11 cellular contexts compared by ENCODE assay signal in the genomic region with DNA sequence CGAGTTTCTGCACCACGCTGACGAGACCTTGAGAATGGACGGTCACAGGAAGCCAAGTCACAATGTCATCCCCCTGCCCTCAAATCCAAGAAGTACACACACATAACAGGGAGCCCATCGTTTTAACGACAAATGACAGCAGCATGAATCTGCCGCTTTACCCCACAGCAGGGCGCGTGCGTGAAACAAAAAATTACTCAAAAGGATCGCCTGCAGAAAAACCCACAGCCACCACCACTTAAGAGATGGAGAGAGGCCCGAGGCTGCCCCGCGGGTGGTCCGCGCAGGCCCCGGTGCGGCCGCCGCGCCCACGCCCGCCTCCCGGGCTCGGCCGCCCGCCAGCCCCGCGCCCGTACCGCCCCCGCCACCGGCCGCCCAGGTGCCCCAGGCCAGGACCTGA. TPM values are rescaled to one million over a fixed set of nuclear protein-coding genes. Genes with fewer than 3 reads are reported as not detected.
DNase-seq lines count a peak whose midpoint lies in the region; ATAC-seq, FAIRE-seq and TF ChIP-seq lines count a peak whose summit lies in the region.
"Not testable (repeated sequence)": the region's sequence is repeated elsewhere in the genome, so short reads cannot be mapped to it uniquely, and the experiment has no call there.
"Had no signal": no experiment of that assay in that cellular context is flagged by ENCODE, and none has a peak within 500 bp of the region (broad histone marks: within the 10 kb centered on the region; RNA-seq: fewer than 3 reads in every experiment).

No MANE protein-coding gene starts in this region.

- FAIRE-seq in K562 (lab: Jason Lieb, UNC) = not testable (repeated sequence)

- 0% methylated on average over 7 of the region's 34 CpGs for WGBS in K562 (ENCODE audit: insufficient coverage, low coverage, missing lambda C conversion rate)
- WGBS in spleen, 5 donors = 0 to 3% (median 0%) methylated on average over 3 to 11 of the region's 34 CpGs

- H3K9me3 Mint-ChIP-seq in activated CD8-positive, alpha-beta T cell treated with anti-CD3 and anti-CD28 coated beads, Interleukin-2, amount 10 ng/mL, durations not matched to agents 7 days and 5 days (ENCODE audit: insufficient read depth) = not testable (repeated sequence)

- TF ChIP-seq RAD21 in K562 (CRISPR knock-in tag; conservative IDR thresholded peaks at IDR 0.05 in 1 of 2, IDR thresholded peaks at IDR 0.05 in 1 of 2) = not testable (repeated sequence)

- not testable (repeated sequence) for H3F3A ChIP-seq in PC-3 (ENCODE audit: low read length, unreplicated experiment)

- H3K4me2 ChIP-seq in PC-3 (ENCODE audit: low read length) = 0 out of 2 replicates have a peak overlapping the region, but pooled peaks have one; percentile 68
- not testable (repeated sequence) for H3K4me2 ChIP-seq in K562 (ENCODE audit: insufficient read depth, low read length)

- TF ChIP-seq POLR2A in K562 (conservative IDR thresholded peaks at IDR 0.05); spleen (IDR thresholded peaks at IDR 0.05): not testable (repeated sequence)

- peak overlapping the region; percentile 29 for H3K4me3 ChIP-seq in GM12875 (ENCODE audit: low read depth, low read length)
- H3K4me3 ChIP-seq in PC-3 (ENCODE audit: low read length) = peak overlapping the region; percentile 54; the same call in 1 of the 2 replicates
- H3K4me3 ChIP-seq in K562 = peak overlapping the region; percentile 37
- peak overlapping the region; percentile 56 for H3K4me3 ChIP-seq in fibroblast of the aortic adventitia (ENCODE audit: low read depth, low read length)
- H3K4me3 ChIP-seq in mononuclear cell (ENCODE audit: low read length) = peak overlapping the region; percentile 8
- H3K4me3 ChIP-seq in spleen = peak overlapping the region in 5 of 8 donors; percentile 5 to 63 (median 31)

- in situ Hi-C loops in K562 (cut with MboI) = not testable (repeated sequence)

- not testable (repeated sequence) for TF ChIP-seq CTCF in 22Rv1 (IDR thresholded peaks at IDR 0.05); GM12875 (IDR thresholded peaks at IDR 0.05; ENCODE audit: borderline replicate concordance, insufficient read depth, low read depth, low read length); PC-3 (conservative IDR thresholded peaks at IDR 0.05; ENCODE audit: low read depth, low read length); K562 (IDR thresholded peaks at IDR 0.05 in 2 of 3, conservative IDR thresholded peaks at IDR 0.05 in 1 of 3; ENCODE audit: insufficient read depth in 2 of 3, low read depth in 1 of 3, low read length in 3 of 3); fibroblast of the aortic adventitia (IDR thresholded peaks at IDR 0.05; ENCODE audit: insufficient read depth, low read length); spleen (IDR thresholded peaks at IDR 0.05 in 8 of 11, conservative IDR thresholded peaks at IDR 0.05 in 3 of 11)

- not testable (repeated sequence) for H4K20me1 ChIP-seq in PC-3 (ENCODE audit: low read length); K562 (replicated peaks; ENCODE audit: control insufficient read depth, insufficient read depth, low read length)

- H3K27ac Mint-ChIP-seq in activated CD8-positive, alpha-beta T cell treated with anti-CD3 and anti-CD28 coated beads, Interleukin-2, amount 10 ng/mL, durations not matched to agents 7 days and 5 days = peak overlapping the region; percentile 94

- not testable (repeated sequence) for H3K9me3 ChIP-seq in PC-3 (ENCODE audit: low read length); K562 (replicated peaks; ENCODE audit: control insufficient read depth, insufficient read depth, low read depth, low read length); mononuclear cell (ENCODE audit: low read depth, low read length); spleen

- not testable (repeated sequence) for H3K36me3 ChIP-seq in PC-3 (ENCODE audit: low read depth, low read length)
- H3K36me3 ChIP-seq in K562 (ENCODE audit: control insufficient read depth, insufficient read depth, low read length) (peaks cover 16% of the 10 kb centered on the region; the same call in 2 of the 3 replicates), spleen (peaks cover 0 to 17% (median 3%) of the 10 kb centered on the region in 6 donors)

- not testable (repeated sequence) for H3K27me3 Mint-ChIP-seq in activated CD8-positive, alpha-beta T cell treated with anti-CD3 and anti-CD28 coated beads, Interleukin-2, amount 10 ng/mL, durations not matched to agents 7 days and 5 days (ENCODE audit: low read depth)

- CTCF ChIA-PET in PC-3 (lab: Charles Lee); activated CD8-positive, alpha-beta T cell treated with anti-CD3 and anti-CD28 coated beads, Interleukin-2, amount 10 ng/mL, durations not matched to agents 7 days and 5 days (lab: Charles Lee); K562 (lab: Yijun Ruan, JAX; ENCODE audit: low intra/inter-chr PET ratio): not testable (repeated sequence)

- H3K9me2 ChIP-seq in PC-3 (replicated peaks; ENCODE audit: low read length) = not testable (repeated sequence)

- not testable (repeated sequence) for H3K9me1 ChIP-seq in K562 (ENCODE audit: control insufficient read depth, insufficient read depth, low read length)

- not testable (repeated sequence) for TF ChIP-seq EP300 in K562 (IDR thresholded peaks at IDR 0.05; ENCODE audit: low read length)

- ATAC-seq in PC-3; activated CD8-positive, alpha-beta T cell treated with anti-CD3 and anti-CD28 coated beads, Interleukin-2, amount 10 ng/mL, durations not matched to agents 7 days and 5 days; K562: not testable (repeated sequence)

- intact Hi-C loops in PC-3 (cut with micrococcal nuclease); K562 (cut with micrococcal nuclease); spleen (cut with DNase I; ENCODE audit: low total_unique reads): not testable (repeated sequence)

- not testable (repeated sequence) for BruUV-seq in PC-3 (replicated peaks; lab: Mats Ljungman, UMichigan); K562 (replicated peaks; lab: Mats Ljungman, UMichigan)

- POLR2A ChIA-PET in PC-3 (lab: Charles Lee; ENCODE audit: unreplicated experiment); activated CD8-positive, alpha-beta T cell treated with anti-CD3 and anti-CD28 coated beads, Interleukin-2, amount 10 ng/mL, durations not matched to agents 7 days and 5 days (lab: Charles Lee); K562 (lab: Yijun Ruan, JAX): not testable (repeated sequence)

- H2AFZ ChIP-seq in PC-3 (ENCODE audit: low read length); K562 (ENCODE audit: low read depth, low read length): not testable (repeated sequence)

- not testable (repeated sequence) for H3K27me3 ChIP-seq in PC-3 (ENCODE audit: low read length); K562 (ENCODE audit: control insufficient read depth in 2 of 2, insufficient read depth in 2 of 2, low read length in 2 of 2); mononuclear cell (ENCODE audit: insufficient read depth, low read length); spleen (replicated peaks in 1 of 7)

- H3K27ac ChIP-seq in 22Rv1 = peak overlapping the region; percentile 62
- H3K27ac ChIP-seq in PC-3 (ENCODE audit: low read length); K562 (ENCODE audit: extremely low read depth, low read depth, low read length): not testable (repeated sequence)
- H3K27ac ChIP-seq in spleen = peak overlapping the region in 3 of 8 donors; percentile 26 to 56 (median 41)

- not testable (repeated sequence) for H3K4me1 ChIP-seq in PC-3 (ENCODE audit: insufficient read depth, low read length); K562 (replicated peaks in 1 of 2; ENCODE audit: control insufficient read depth in 2 of 2, insufficient read depth in 2 of 2, low read length in 2 of 2); mononuclear cell (ENCODE audit: insufficient read depth, low read length); spleen

- not testable (repeated sequence) for DNase-seq in PC-3; K562 (ENCODE audit: extremely low read depth in 1 of 4, low spot score in 3 of 4); fibroblast of the aortic adventitia (ENCODE audit: low read depth); spleen
- peak; percentile 24 for DNase-seq in activated CD8-positive, alpha-beta T cell treated with anti-CD3 and anti-CD28 coated beads, Interleukin-2, amount 10 ng/mL, durations not matched to agents 7 days and 5 days

- H3K4me1 Mint-ChIP-seq in activated CD8-positive, alpha-beta T cell treated with anti-CD3 and anti-CD28 coated beads, Interleukin-2, amount 10 ng/mL, durations not matched to agents 7 days and 5 days (ENCODE audit: low read depth) = not testable (repeated sequence)

- H3K4me3 Mint-ChIP-seq in activated CD8-positive, alpha-beta T cell treated with anti-CD3 and anti-CD28 coated beads, Interleukin-2, amount 10 ng/mL, durations not matched to agents 7 days and 5 days = peak overlapping the region; percentile 99

- H3K9ac ChIP-seq in PC-3 (ENCODE audit: low read length) (peak overlapping the region; percentile 37; the same call in 1 of the 2 replicates), K562 (ENCODE audit: insufficient read depth in 1 of 2, low read depth in 2 of 2, low read length in 2 of 2) (peak overlapping the region in 1 of 2 experiments; percentile 30; a peak in 1 of 4 replicates)

- H3K79me2 ChIP-seq in PC-3 (ENCODE audit: low read length) (peaks cover 10% of the 10 kb centered on the region), K562 (ENCODE audit: control insufficient read depth, insufficient read depth, low read length) (peaks cover 23% of the 10 kb centered on the region)

- H3K36me3 Mint-ChIP-seq in activated CD8-positive, alpha-beta T cell treated with anti-CD3 and anti-CD28 coated beads, Interleukin-2, amount 10 ng/mL, durations not matched to agents 7 days and 5 days (ENCODE audit: low read depth) = not testable (repeated sequence)

RNA-seq across cellular contexts. Expression of gene HERC2, which starts 0.3 kb away (rescaled TPM):
- total RNA-seq in PC-3 (2014; rRNA removed) (45.9 and 69.3 TPM in 2 replicates), K562 (2014; rRNA removed) (41.0 and 54.1 TPM in 2 replicates), K562 (2014; rRNA removed; fragmentation: Illumina TruSeq; extraction: Trizol) (48.0 and 52.5 TPM in 2 replicates), K562 (2015; rRNA removed; fragmentation: Illumina TruSeq; extraction: Trizol) (37.5 and 42.6 TPM in 2 replicates), K562 (2021) (66.2 and 76.9 TPM in 2 replicates), fibroblast of the aortic adventitia (ENCODE audit: low replicate concordance) (41.4 and 49.1 TPM in 2 replicates), mononuclear cell (18.5 TPM), spleen (10 to 100 TPM; 48.8 to 79.8 (median 66.5) TPM)
- 10 to 100 TPM; 42.6 to 44.7 TPM for total RNA-seq in activated CD8-positive, alpha-beta T cell treated with anti-CD3 and anti-CD28 coated beads, Interleukin-2, amount 10 ng/mL, durations not matched to agents 7 days and 5 days
- 310 and 316 TPM in 2 replicates for total RNA-seq in K562 (2011; cell fraction: chromatin; rRNA removed; ENCODE audit: low replicate concordance)
- 158 and 162 TPM in 2 replicates for total RNA-seq in K562 (2011; cell fraction: nucleolus; rRNA removed)
- total RNA-seq in K562 (2011; cell fraction: nucleoplasm; rRNA removed) = 170 and 175 TPM in 2 replicates
- polyA plus RNA-seq in K562 (2011; rRNA removed) (30.5 and 33.0 TPM in 2 replicates), K562 (2014; fragmentation: Illumina TruSeq; extraction: Trizol) (60.7 and 84.0 TPM in 2 replicates), K562 (2014; fragmentation: Nextera tagmentation; extraction: Ambion mirVana) (10 to 100 TPM; 10.6 to 12.4 TPM), K562 (2014; rRNA removed) (51.0 and 54.2 TPM in 2 replicates), spleen (10 to 100 TPM; 16.1 to 26.0 (median 24.1) TPM)
- polyA plus RNA-seq in K562 (2011; cell fraction: cytosol; rRNA removed) = 42.4 and 62.9 TPM in 2 replicates
- polyA plus RNA-seq in K562 (2011; cell fraction: nucleus; rRNA removed) = 132 and 181 TPM in 2 replicates
- 53.5 and 56.7 TPM in 2 replicates for polyA plus RNA-seq in K562 (2012)
- 48.8 and 53.7 TPM in 2 replicates for polyA minus RNA-seq in K562 (2011; rRNA and poly(A)+ RNA removed)
- 53.5 and 57.5 TPM in 2 replicates for polyA minus RNA-seq in K562 (2011; cell fraction: cytosol; rRNA and poly(A)+ RNA removed)
- polyA minus RNA-seq in K562 (2011; cell fraction: nucleus; rRNA and poly(A)+ RNA removed) = 74.7 and 99.9 TPM in 2 replicates

RNA-seq across cellular contexts. Expression of gene GOLGA6L24, which starts 36.2 kb away (rescaled TPM):
- total RNA-seq in PC-3 (2014; rRNA removed) (not detected in 2 replicates), K562 (2014; rRNA removed) (not detected in 2 replicates), K562 (2014; rRNA removed; fragmentation: Illumina TruSeq; extraction: Trizol) (not detected in 2 replicates), K562 (2015; rRNA removed; fragmentation: Illumina TruSeq; extraction: Trizol) (not detected in 2 replicates), K562 (2021) (not detected in 2 replicates), fibroblast of the aortic adventitia (ENCODE audit: low replicate concordance) (0.08 TPM in 1 of 2 replicates, not detected in the other), mononuclear cell (not detected), spleen (not detected)
- not detected for total RNA-seq in activated CD8-positive, alpha-beta T cell treated with anti-CD3 and anti-CD28 coated beads, Interleukin-2, amount 10 ng/mL, durations not matched to agents 7 days and 5 days
- total RNA-seq in K562 (2011; cell fraction: chromatin; rRNA removed; ENCODE audit: low replicate concordance) = not detected in 2 replicates
- not detected in 2 replicates for total RNA-seq in K562 (2011; cell fraction: nucleolus; rRNA removed)
- total RNA-seq in K562 (2011; cell fraction: nucleoplasm; rRNA removed) = not detected in 2 replicates
- polyA plus RNA-seq in K562 (2011; rRNA removed) (not detected in 2 replicates), K562 (2014; fragmentation: Illumina TruSeq; extraction: Trizol) (0.06 TPM in 1 of 2 replicates, not detected in the other), K562 (2014; fragmentation: Nextera tagmentation; extraction: Ambion mirVana) (not detected), K562 (2014; rRNA removed) (not detected in 2 replicates), spleen (not detected)
- 0.01 TPM in 1 of 2 replicates, not detected in the other for polyA plus RNA-seq in K562 (2011; cell fraction: cytosol; rRNA removed)
- polyA plus RNA-seq in K562 (2011; cell fraction: nucleus; rRNA removed) = not detected in 2 replicates
- polyA plus RNA-seq in K562 (2012) = 0.06 TPM in 1 of 2 replicates, not detected in the other
- not detected in 2 replicates for polyA minus RNA-seq in K562 (2011; rRNA and poly(A)+ RNA removed)
- not detected in 2 replicates for polyA minus RNA-seq in K562 (2011; cell fraction: cytosol; rRNA and poly(A)+ RNA removed)
- polyA minus RNA-seq in K562 (2011; cell fraction: nucleus; rRNA and poly(A)+ RNA removed) = not detected in 2 replicates
- total RNA-seq: Daoy, H4, mucosa of gallbladder had no signal

RNA-seq across cellular contexts. Expression of gene GOLGA8F, which starts 56.8 kb away (rescaled TPM):
- not detected in 2 replicates for total RNA-seq in PC-3 (2014; rRNA removed)
- not detected for total RNA-seq in activated CD8-positive, alpha-beta T cell treated with anti-CD3 and anti-CD28 coated beads, Interleukin-2, amount 10 ng/mL, durations not matched to agents 7 days and 5 days
- total RNA-seq in K562 (2011; cell fraction: chromatin; rRNA removed; ENCODE audit: low replicate concordance) = not detected in 2 replicates
- 0.13 TPM in 1 of 2 replicates, not detected in the other for total RNA-seq in K562 (2011; cell fraction: nucleolus; rRNA removed)
- not detected in 2 replicates for total RNA-seq in K562 (2011; cell fraction: nucleoplasm; rRNA removed)
- total RNA-seq in K562 (2014; rRNA removed) = not detected in 2 replicates
- total RNA-seq in K562 (2014; rRNA removed; fragmentation: Illumina TruSeq; extraction: Trizol) = 0.04 TPM in 1 of 2 replicates, not detected in the other
- not detected in 2 replicates for total RNA-seq in K562 (2015; rRNA removed; fragmentation: Illumina TruSeq; extraction: Trizol)
- not detected in 2 replicates for total RNA-seq in K562 (2021)
- polyA plus RNA-seq in K562 (2011; rRNA removed) = 0.06 TPM in 1 of 2 replicates, not detected in the other
- not detected in 2 replicates for polyA plus RNA-seq in K562 (2011; cell fraction: cytosol; rRNA removed)
- polyA plus RNA-seq in K562 (2011; cell fraction: nucleus; rRNA removed) = 0.10 TPM in 1 of 2 replicates, not detected in the other
- polyA plus RNA-seq in K562 (2012) = 0.14 TPM in 1 of 2 replicates, not detected in the other
- polyA plus RNA-seq in K562 (2014; fragmentation: Illumina TruSeq; extraction: Trizol) = not detected in 2 replicates
- not detected for polyA plus RNA-seq in K562 (2014; fragmentation: Nextera tagmentation; extraction: Ambion mirVana)
- polyA plus RNA-seq in K562 (2014; rRNA removed) = 0.04 TPM in 1 of 2 replicates, not detected in the other
- not detected in 2 replicates for polyA minus RNA-seq in K562 (2011; rRNA and poly(A)+ RNA removed)
- polyA minus RNA-seq in K562 (2011; cell fraction: cytosol; rRNA and poly(A)+ RNA removed) = not detected in 2 replicates
- not detected in 2 replicates for polyA minus RNA-seq in K562 (2011; cell fraction: nucleus; rRNA and poly(A)+ RNA removed)
- under 0.01 TPM in 1 of 2 replicates, not detected in the other for total RNA-seq in fibroblast of the aortic adventitia (ENCODE audit: low replicate concordance)
- total RNA-seq in mononuclear cell = not detected
- total RNA-seq in spleen = not detected
- not detected for polyA plus RNA-seq in spleen
- total RNA-seq: Daoy, mucosa of gallbladder had no signal
